ENCODE assay signal across 17 cellular contexts in genomic region chr6:158073776-158074175, GRCh38.
DNase-seq lines count a peak whose midpoint lies in the region; ATAC-seq, FAIRE-seq and TF ChIP-seq lines count a peak whose summit lies in the region.
"Had no signal": no experiment of that assay in that cellular context is flagged by ENCODE, and none has a peak within 500 bp of the region (broad histone marks: within the 10 kb centered on the region; RNA-seq: fewer than 3 reads in every experiment).

No MANE protein-coding gene starts in this region.

- no peak overlapping the region for H3K4me3 Mint-ChIP-seq in activated CD8-positive, alpha-beta memory T cell treated with anti-CD3 and anti-CD28 coated beads, Interleukin-2, amount 10 ng/mL, durations not matched to agents 7 days and 5 days
- no peak overlapping the region for H3K4me3 Mint-ChIP-seq in activated CD4-positive, alpha-beta T cell treated with anti-CD3 and anti-CD28 coated beads for 36 hours
- no peak overlapping the region for H3K4me3 Mint-ChIP-seq in natural killer cell treated with Interleukin-12 subunit alpha and Interleukin-12 subunit beta and Interleukin-15 and Interleukin-18, amount 100 ng/mL, for 72 hours
- H3K4me3 Mint-ChIP-seq: CD14-positive monocyte, H9 had no signal

- intact Hi-C loops in activated CD4-positive, alpha-beta T cell treated with anti-CD3 and anti-CD28 coated beads for 36 hours (cut with DNase I, micrococcal nuclease): loop anchor here (2.0 to 10.0 kb wide), 5 partner anchors 91 to 756 kb away; partner anchors contain the start of gene SYNJ2 (in 1 of the 2)
- intact Hi-C loops in pancreas (cut with DNase I): loop anchor here in 1 of 3 donors (10.0 kb wide), 1 partner anchor 99 kb away; no protein-coding TSS in a partner anchor

- no peak overlapping the region for H3K27ac ChIP-seq in pancreas
- H3K27ac ChIP-seq: A549, PC-9, SK-N-MC had no signal

- H3K9me3 Mint-ChIP-seq in activated CD8-positive, alpha-beta memory T cell treated with anti-CD3 and anti-CD28 coated beads, Interleukin-2, amount 10 ng/mL, durations not matched to agents 7 days and 5 days (ENCODE audit: low read depth): no peaks in the 10 kb centered on the region
- H3K9me3 Mint-ChIP-seq in activated CD4-positive, alpha-beta T cell treated with anti-CD3 and anti-CD28 coated beads for 36 hours (ENCODE audit: low read depth): no peaks in the 10 kb centered on the region
- H3K9me3 Mint-ChIP-seq in natural killer cell treated with Interleukin-12 subunit alpha and Interleukin-12 subunit beta and Interleukin-15 and Interleukin-18, amount 100 ng/mL, for 72 hours: no peaks in the 10 kb centered on the region
- H3K9me3 Mint-ChIP-seq: CD14-positive monocyte, H9 had no signal

- peak overlapping the region; percentile 23 for H3K27ac Mint-ChIP-seq in activated CD8-positive, alpha-beta memory T cell treated with anti-CD3 and anti-CD28 coated beads, Interleukin-2, amount 10 ng/mL, durations not matched to agents 7 days and 5 days
- no peak overlapping the region for H3K27ac Mint-ChIP-seq in activated CD4-positive, alpha-beta T cell treated with anti-CD3 and anti-CD28 coated beads for 36 hours
- H3K27ac Mint-ChIP-seq in natural killer cell treated with Interleukin-12 subunit alpha and Interleukin-12 subunit beta and Interleukin-15 and Interleukin-18, amount 100 ng/mL, for 72 hours: no peak overlapping the region
- H3K27ac Mint-ChIP-seq: CD14-positive monocyte had no signal

- TF ChIP-seq CTCF in fibroblast of pulmonary artery (IDR thresholded peaks at IDR 0.05; ENCODE audit: low read length, missing control alignments) (no peak), pancreas (IDR thresholded peaks at IDR 0.05) (no peak)

- H3K27me3 ChIP-seq in pancreas: no peaks in the 10 kb centered on the region

- H3K4me1 Mint-ChIP-seq in activated CD8-positive, alpha-beta memory T cell treated with anti-CD3 and anti-CD28 coated beads, Interleukin-2, amount 10 ng/mL, durations not matched to agents 7 days and 5 days: peaks cover 25% of the 10 kb centered on the region
- H3K4me1 Mint-ChIP-seq in activated CD4-positive, alpha-beta T cell treated with anti-CD3 and anti-CD28 coated beads for 36 hours: peaks cover 19% of the 10 kb centered on the region
- peaks cover 17 to 23% of the 10 kb centered on the region in 2 donors for H3K4me1 Mint-ChIP-seq in natural killer cell treated with Interleukin-12 subunit alpha and Interleukin-12 subunit beta and Interleukin-15 and Interleukin-18, amount 100 ng/mL, for 72 hours (ENCODE audit: low read depth in 2 of 2)

- FAIRE-seq in pancreas (lab: Jason Lieb, UNC): no peak
- FAIRE-seq: A549, GM12878, GM18507 had no signal

- H3K9me3 ChIP-seq in pancreas: no peaks in the 10 kb centered on the region
- H3K9me3 ChIP-seq: A549 had no signal

- 82 to 88% methylated on average over 3 of the region's 3 CpGs for WGBS in pancreas, 2 donors

- POLR2A ChIA-PET in activated CD4-positive, alpha-beta T cell treated with anti-CD3 and anti-CD28 coated beads for 36 hours (lab: Charles Lee): no interaction called here

- no peaks in the 10 kb centered on the region for H3K4me1 ChIP-seq in pancreas

- no peak overlapping the region for H3K4me3 ChIP-seq in fibroblast of pulmonary artery (replicated peaks; ENCODE audit: low read depth, low read length)
- H3K4me3 ChIP-seq in pancreas: no peak overlapping the region
- H3K4me3 ChIP-seq: A549, GM12878, PC-9, SK-N-MC had no signal

- ATAC-seq in activated CD8-positive, alpha-beta memory T cell treated with anti-CD3 and anti-CD28 coated beads, Interleukin-2, amount 10 ng/mL, durations not matched to agents 7 days and 5 days: no peak
- ATAC-seq in activated CD4-positive, alpha-beta T cell treated with anti-CD3 and anti-CD28 coated beads for 36 hours: no peak
- no peak for ATAC-seq in pancreas
- ATAC-seq in natural killer cell treated with Interleukin-12 subunit alpha and Interleukin-12 subunit beta and Interleukin-15 and Interleukin-18, amount 100 ng/mL, for 72 hours: no peak
- ATAC-seq: A549, GM12878 had no signal

- H3K36me3 Mint-ChIP-seq in activated CD8-positive, alpha-beta memory T cell treated with anti-CD3 and anti-CD28 coated beads, Interleukin-2, amount 10 ng/mL, durations not matched to agents 7 days and 5 days: peaks cover 37% of the 10 kb centered on the region
- H3K36me3 Mint-ChIP-seq in activated CD4-positive, alpha-beta T cell treated with anti-CD3 and anti-CD28 coated beads for 36 hours (ENCODE audit: low read depth): peaks cover 45% of the 10 kb centered on the region
- no peaks in the 10 kb centered on the region for H3K36me3 Mint-ChIP-seq in natural killer cell treated with Interleukin-12 subunit alpha and Interleukin-12 subunit beta and Interleukin-15 and Interleukin-18, amount 100 ng/mL, for 72 hours

- peaks cover 0 to 17% (median 11%) of the 10 kb centered on the region in 3 donors for H3K36me3 ChIP-seq in pancreas

- CTCF ChIA-PET in activated CD8-positive, alpha-beta memory T cell treated with anti-CD3 and anti-CD28 coated beads, Interleukin-2, amount 10 ng/mL, durations not matched to agents 7 days and 5 days (lab: Charles Lee): interaction anchor here (1.2 to 5.4 kb wide), 6 partner anchors 10 to 317 kb away, joined by 3 to 39 read pairs (median 8); partner anchors contain the start of gene SYNJ2
- CTCF ChIA-PET in activated CD4-positive, alpha-beta T cell treated with anti-CD3 and anti-CD28 coated beads for 36 hours (lab: Charles Lee): interaction anchor here (0.6 to 3.0 kb wide), 7 partner anchors 9 to 630 kb away, joined by 3 to 28 read pairs (median 5); partner anchors contain the start of gene SYNJ2

- DNase-seq in activated CD8-positive, alpha-beta memory T cell treated with anti-CD3 and anti-CD28 coated beads, Interleukin-2, amount 10 ng/mL, durations not matched to agents 7 days and 5 days: no peak
- no peak for DNase-seq in activated CD8-positive, alpha-beta memory T cell treated with anti-CD3 and anti-CD28 coated beads, Interleukin-2, amount 50 U/mL, for 48 hours
- DNase-seq in NCI-H345 (lab: John Stamatoyannopoulos, UW) (peak; percentile 56), fibroblast of pulmonary artery (ENCODE audit: low read depth) (peak; percentile 56), pancreas (no peak)
- DNase-seq in activated CD4-positive, alpha-beta T cell treated with anti-CD3 and anti-CD28 coated beads for 36 hours: no peak
- no peak for DNase-seq in activated T-cell treated with anti-CD3 and anti-CD28 coated beads, Interleukin-2, amount 50 U/mL, for 1 hour
- DNase-seq in natural killer cell treated with Interleukin-12 subunit alpha and Interleukin-12 subunit beta and Interleukin-15 and Interleukin-18, amount 100 ng/mL, for 72 hours (ENCODE audit: low spot score): no peak
- DNase-seq: H9, Karpas-422, NCI-H1436, PC-9 had no signal

- H3K27me3 Mint-ChIP-seq in activated CD8-positive, alpha-beta memory T cell treated with anti-CD3 and anti-CD28 coated beads, Interleukin-2, amount 10 ng/mL, durations not matched to agents 7 days and 5 days: no peaks in the 10 kb centered on the region
- H3K27me3 Mint-ChIP-seq in activated CD4-positive, alpha-beta T cell treated with anti-CD3 and anti-CD28 coated beads for 36 hours: no peaks in the 10 kb centered on the region
- no peaks in the 10 kb centered on the region for H3K27me3 Mint-ChIP-seq in natural killer cell treated with Interleukin-12 subunit alpha and Interleukin-12 subunit beta and Interleukin-15 and Interleukin-18, amount 100 ng/mL, for 72 hours

Comparison
In these comparisons a context has a peak if more than half of its experiments do, and no peak if none do; other contexts are left out.
1. DNase-seq: peak in NCI-H345 (single experiment) and fibroblast of pulmonary artery (single experiment); none in activated CD8-positive, alpha-beta memory T cell treated with anti-CD3 and anti-CD28 coated beads, Interleukin-2, amount 10 ng/mL, durations not matched to agents 7 days and 5 days (single experiment), activated CD8-positive, alpha-beta memory T cell treated with anti-CD3 and anti-CD28 coated beads, Interleukin-2, amount 50 U/mL, for 48 hours (single experiment), activated CD4-positive, alpha-beta T cell treated with anti-CD3 and anti-CD28 coated beads for 36 hours (single experiment), activated T-cell treated with anti-CD3 and anti-CD28 coated beads, Interleukin-2, amount 50 U/mL, for 1 hour (single experiment), pancreas (0 of 6) and natural killer cell treated with Interleukin-12 subunit alpha and Interleukin-12 subunit beta and Interleukin-15 and Interleukin-18, amount 100 ng/mL, for 72 hours (single experiment).